In the genomic region with DNA sequence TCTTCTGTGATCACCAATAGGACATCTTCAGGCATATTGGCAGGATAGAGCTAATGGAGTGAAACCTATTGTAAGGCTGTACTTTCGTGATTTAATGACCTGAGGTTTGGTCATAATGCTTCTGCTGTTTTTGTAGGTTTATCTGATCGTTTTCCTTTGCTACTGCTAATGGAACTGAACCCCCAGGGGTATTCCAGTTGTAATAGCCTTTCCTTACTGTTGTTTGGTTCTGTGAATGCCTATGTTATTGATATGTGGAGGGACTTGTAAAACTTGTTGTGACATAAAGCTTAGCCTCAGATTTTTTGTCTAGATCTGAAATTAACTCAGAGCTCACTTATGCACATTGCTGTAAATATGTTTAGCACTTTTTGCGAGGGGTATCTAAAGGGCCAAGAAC, we compare ENCODE assay signal across 32 cellular contexts. TPM values are rescaled to one million over a fixed set of nuclear protein-coding genes. Genes with fewer than 3 reads are reported as not detected.
"Had no signal": no experiment of that assay in that cellular context is flagged by ENCODE, and none has a peak within 500 bp of the region (broad histone marks: within the 10 kb centered on the region; RNA-seq: fewer than 3 reads in every experiment).

No MANE protein-coding gene starts in this region.

- H3K27ac ChIP-seq: neural progenitor cell, ovary, parathyroid adenoma, psoas muscle, skin epidermis, spleen, suprapubic skin, testis, tibial artery, transverse colon, upper lobe of right lung, uterus had no signal

- DNase-seq: naive thymus-derived CD4-positive, alpha-beta T cell; natural killer cell; occipital lobe; ovary; posterior cingulate gyrus; psoas muscle; right cardiac atrium; spleen; stimulated activated CD4-positive, alpha-beta T cell treated with anti-CD3 and anti-CD28 coated beads, Interleukin-12 subunit alpha, Interleukin-12 subunit beta, amount 100 ng/mL, for 4 hours; stimulated activated CD4-positive, alpha-beta T cell treated with anti-CD3 and anti-CD28 coated beads, Interleukin-1b, Interleukin-23, amount 100 ng/mL, for 48 hours; stimulated activated CD4-positive, alpha-beta T cell treated with anti-CD3 and anti-CD28 coated beads, Interleukin-4, amount 100 ng/mL, for 1 hour; stimulated activated CD4-positive, alpha-beta T cell treated with anti-CD3 and anti-CD28 coated beads, Interleukin-4, amount 100 ng/mL, for 4 hours; stimulated activated CD8-positive, alpha-beta memory T cell treated with anti-CD3 and anti-CD28 coated beads, Interleukin-4, amount 100 ng/mL, for 48 hours; stimulated activated naive CD4-positive, alpha-beta T cell; stimulated activated naive CD8-positive, alpha-beta T cell treated with anti-CD3 and anti-CD28 coated beads, Interleukin-15, amount 100 ng/mL, for 72 hours; stimulated activated naive CD8-positive, alpha-beta T cell treated with anti-CD3 and anti-CD28 coated beads, Interleukin-15, Interleukin-2, amounts not matched to agents 100 U/mL and 50 U/mL, for 24 hours; substantia nigra; testis; tibial artery; transverse colon; upper lobe of right lung; uterus had no signal

- H3K36me3 Mint-ChIP-seq: naive thymus-derived CD4-positive, alpha-beta T cell; natural killer cell; neural progenitor cell; stimulated activated memory B cell treated with anti-CD40 and anti-IgM and Interleukin-4, amounts not matched to agents 10 μg/mL and 1 μg/mL and 100 μg/mL, for 72 hours had no signal

- H3K9me3 Mint-ChIP-seq: naive thymus-derived CD4-positive, alpha-beta T cell; natural killer cell; nephron; neural progenitor cell; stimulated activated memory B cell treated with anti-CD40 and anti-IgM and Interleukin-4, amounts not matched to agents 10 μg/mL and 1 μg/mL and 100 μg/mL, for 72 hours; stimulated activated naive CD8-positive, alpha-beta T cell treated with anti-CD3 and anti-CD28 coated beads, Interleukin-15, amount 100 ng/mL, for 72 hours had no signal

- H3K4me1 ChIP-seq: neural progenitor cell, parathyroid adenoma, spleen, suprapubic skin, testis, tibial artery, transverse colon, upper lobe of right lung, uterus had no signal

- H3K27me3 ChIP-seq: neural progenitor cell, ovary, suprapubic skin, testis, upper lobe of right lung, uterus had no signal

- H3K4me3 Mint-ChIP-seq: naive thymus-derived CD4-positive, alpha-beta T cell; natural killer cell; nephron; neural progenitor cell; stimulated activated memory B cell treated with anti-CD40 and anti-IgM and Interleukin-4, amounts not matched to agents 10 μg/mL and 1 μg/mL and 100 μg/mL, for 72 hours; stimulated activated naive CD8-positive, alpha-beta T cell treated with anti-CD3 and anti-CD28 coated beads, Interleukin-15, amount 100 ng/mL, for 72 hours had no signal

- H3K27ac Mint-ChIP-seq: naive thymus-derived CD4-positive, alpha-beta T cell; natural killer cell; nephron; neural progenitor cell; progenitor cell of endocrine pancreas; stimulated activated memory B cell treated with anti-CD40 and anti-IgM and Interleukin-4, amounts not matched to agents 10 μg/mL and 1 μg/mL and 100 μg/mL, for 72 hours; stimulated activated naive CD8-positive, alpha-beta T cell treated with anti-CD3 and anti-CD28 coated beads, Interleukin-15, amount 100 ng/mL, for 72 hours had no signal

- H3K9me3 ChIP-seq: ovary, psoas muscle, spleen, suprapubic skin, testis, transverse colon, upper lobe of right lung, uterus had no signal

- H3K4me3 ChIP-seq: neural progenitor cell, ovary, psoas muscle, skin epidermis, smooth muscle cell, spleen, suprapubic skin, testis, tibial artery, transverse colon, upper lobe of right lung, uterus had no signal

- H3K36me3 ChIP-seq: neural progenitor cell, ovary, spleen, suprapubic skin, tibial artery, transverse colon, upper lobe of right lung, uterus had no signal

- ATAC-seq: naive thymus-derived CD4-positive, alpha-beta T cell; natural killer cell; psoas muscle; right cardiac atrium; sciatic nerve; stimulated activated memory B cell treated with anti-CD40 and anti-IgM and Interleukin-4, amounts not matched to agents 10 μg/mL and 1 μg/mL and 100 μg/mL, for 72 hours; stimulated activated naive CD8-positive, alpha-beta T cell treated with anti-CD3 and anti-CD28 coated beads, Interleukin-15, amount 100 ng/mL, for 72 hours; stimulated activated naive CD8-positive, alpha-beta T cell treated with anti-CD3 and anti-CD28 coated beads, Interleukin-15, Interleukin-2, amounts not matched to agents 100 U/mL and 50 U/mL, for 24 hours; upper lobe of right lung had no signal

- H3K4me1 Mint-ChIP-seq: naive thymus-derived CD4-positive, alpha-beta T cell; natural killer cell; nephron; stimulated activated memory B cell treated with anti-CD40 and anti-IgM and Interleukin-4, amounts not matched to agents 10 μg/mL and 1 μg/mL and 100 μg/mL, for 72 hours; stimulated activated naive CD8-positive, alpha-beta T cell treated with anti-CD3 and anti-CD28 coated beads, Interleukin-15, amount 100 ng/mL, for 72 hours had no signal

RNA-seq across cellular contexts. Expression of a gene that starts 10.9 kb away (rescaled TPM):
- total RNA-seq: natural killer cell, psoas muscle, right cardiac atrium had no signal
- polyA plus RNA-seq: naive thymus-derived CD4-positive, alpha-beta T cell; neural cell; psoas muscle; right cardiac atrium had no signal

RNA-seq across cellular contexts. Expression of a gene that starts 49.0 kb away (rescaled TPM):
- total RNA-seq: progenitor cell of endocrine pancreas, smooth muscle cell had no signal
- polyA plus RNA-seq: neural cell, smooth muscle cell had no signal
